In the genomic region with DNA sequence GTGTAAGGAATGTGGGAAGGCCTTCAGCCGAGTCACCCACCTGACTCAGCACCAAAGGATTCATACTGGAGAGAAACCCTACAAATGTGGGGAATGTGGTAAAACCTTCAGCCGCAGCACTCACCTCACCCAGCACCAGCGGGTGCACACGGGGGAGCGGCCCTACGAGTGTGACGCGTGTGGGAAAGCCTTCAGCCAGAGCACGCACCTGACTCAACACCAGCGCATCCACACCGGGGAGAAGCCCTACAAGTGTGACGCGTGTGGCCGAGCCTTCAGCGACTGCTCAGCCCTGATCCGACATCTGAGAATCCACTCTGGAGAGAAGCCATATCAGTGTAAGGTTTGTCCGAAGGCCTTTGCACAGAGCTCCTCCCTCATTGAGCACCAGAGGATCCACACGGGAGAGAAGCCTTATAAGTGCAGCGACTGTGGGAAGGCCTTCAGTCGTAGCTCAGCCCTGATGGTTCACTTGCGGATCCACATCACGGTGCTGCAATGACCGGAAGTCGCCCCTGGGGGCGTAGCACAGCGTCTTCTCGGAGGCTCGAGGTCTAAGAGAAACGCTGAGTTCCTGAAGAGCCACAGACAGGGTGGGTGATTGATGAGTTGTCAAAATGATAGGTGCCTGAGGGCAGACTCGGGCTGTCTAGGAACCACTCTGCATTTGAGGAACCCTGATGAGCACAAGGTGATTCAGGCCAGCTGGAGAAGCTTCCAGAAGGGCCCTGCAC, we compare ENCODE assay signal across 1 cellular context.
TF ChIP-seq lines count a peak whose summit lies in the region.

No MANE protein-coding gene starts in this region.

TF ChIP-seq in WTC11, 78 proteins besides CTCF, POLR2A, EP300 and RAD21 (continued from another document):
- TF ChIP-seq, protein P1, sequence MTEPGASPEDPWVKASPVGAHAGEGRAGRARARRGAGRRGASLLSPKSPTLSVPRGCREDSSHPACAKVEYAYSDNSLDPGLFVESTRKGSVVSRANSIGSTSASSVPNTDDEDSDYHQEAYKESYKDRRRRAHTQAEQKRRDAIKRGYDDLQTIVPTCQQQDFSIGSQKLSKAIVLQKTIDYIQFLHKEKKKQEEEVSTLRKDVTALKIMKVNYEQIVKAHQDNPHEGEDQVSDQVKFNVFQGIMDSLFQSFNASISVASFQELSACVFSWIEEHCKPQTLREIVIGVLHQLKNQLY (CRISPR knock-in tag; IDR thresholded peaks at IDR 0.05) = no peak
- no peak for TF ChIP-seq HMGA2 (CRISPR knock-in tag; IDR thresholded peaks at IDR 0.05)
